ENCODE assay signal across 1 cellular context in genomic region chr2:70142590-70143313, GRCh38.
TF ChIP-seq lines count a peak whose summit lies in the region.

No MANE protein-coding gene starts in this region.

TF ChIP-seq in K562, 482 proteins besides CTCF, POLR2A, EP300 and RAD21 (continued from another document and continues in another):
- TF ChIP-seq BRCA1 (IDR thresholded peaks at IDR 0.05), result no peak
- no peak for TF ChIP-seq BRCA1 (CRISPR knock-in tag; IDR thresholded peaks at IDR 0.05)
- peak; percentile 98 for TF ChIP-seq E2F8 (IDR thresholded peaks at IDR 0.05; ENCODE audit: low read depth, partially characterized antibody)
- TF ChIP-seq NRF1 (conservative IDR thresholded peaks at IDR 0.05 in 1 of 2, IDR thresholded peaks at IDR 0.05 in 1 of 2), result peak; percentile 96 to 97
- TF ChIP-seq, protein P1, sequence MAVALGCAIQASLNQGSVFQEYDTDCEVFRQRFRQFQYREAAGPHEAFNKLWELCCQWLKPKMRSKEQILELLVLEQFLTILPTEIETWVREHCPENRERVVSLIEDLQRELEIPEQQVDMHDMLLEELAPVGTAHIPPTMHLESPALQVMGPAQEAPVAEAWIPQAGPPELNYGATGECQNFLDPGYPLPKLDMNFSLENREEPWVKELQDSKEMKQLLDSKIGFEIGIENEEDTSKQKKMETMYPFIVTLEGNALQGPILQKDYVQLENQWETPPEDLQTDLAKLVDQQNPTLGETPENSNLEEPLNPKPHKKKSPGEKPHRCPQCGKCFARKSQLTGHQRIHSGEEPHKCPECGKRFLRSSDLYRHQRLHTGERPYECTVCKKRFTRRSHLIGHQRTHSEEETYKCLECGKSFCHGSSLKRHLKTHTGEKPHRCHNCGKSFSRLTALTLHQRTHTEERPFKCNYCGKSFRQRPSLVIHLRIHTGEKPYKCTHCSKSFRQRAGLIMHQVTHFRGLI (CRISPR knock-in tag; IDR thresholded peaks at IDR 0.05), result no peak; the same call in 1 of the 2 replicates
- TF ChIP-seq NFE2L1 (tag; IDR thresholded peaks at IDR 0.05; ENCODE audit: borderline replicate concordance, low read depth), result no peak
- no peak for TF ChIP-seq ZNF146 (CRISPR knock-in tag; IDR thresholded peaks at IDR 0.05; ENCODE audit: unreplicated experiment)
- TF ChIP-seq CBFA2T3 (IDR thresholded peaks at IDR 0.05), result peak; percentile 47
- peak; percentile 59 for TF ChIP-seq DACH1 (IDR thresholded peaks at IDR 0.05; ENCODE audit: partially characterized antibody)
- TF ChIP-seq ZNF174 (CRISPR knock-in tag; IDR thresholded peaks at IDR 0.05), result peak; percentile 72; the same call in 1 of the 2 replicates
- no peak for TF ChIP-seq NCOA2 (IDR thresholded peaks at IDR 0.05; ENCODE audit: partially characterized antibody in 2 of 2)
- TF ChIP-seq CTBP1 (IDR thresholded peaks at IDR 0.05; ENCODE audit: borderline replicate concordance), result peak; percentile 91; the same call in 1 of the 2 replicates
- no peak for TF ChIP-seq PHTF2 (CRISPR knock-in tag; IDR thresholded peaks at IDR 0.05)
- TF ChIP-seq ZNF280B (CRISPR knock-in tag; IDR thresholded peaks at IDR 0.05), result no peak
- TF ChIP-seq MBD2 (IDR thresholded peaks at IDR 0.05; ENCODE audit: borderline replicate concordance, low read depth), result peak; percentile 71; the same call in 1 of the 2 replicates
- no peak for TF ChIP-seq ZNF232 (CRISPR knock-in tag; IDR thresholded peaks at IDR 0.05)
- TF ChIP-seq NR2F6 (CRISPR knock-in tag; IDR thresholded peaks at IDR 0.05), result no peak
- no peak for TF ChIP-seq HNRNPUL1 (IDR thresholded peaks at IDR 0.05; ENCODE audit: low read length)
- TF ChIP-seq ZNF668 (CRISPR knock-in tag; IDR thresholded peaks at IDR 0.05), result no peak
- TF ChIP-seq, protein P2, sequence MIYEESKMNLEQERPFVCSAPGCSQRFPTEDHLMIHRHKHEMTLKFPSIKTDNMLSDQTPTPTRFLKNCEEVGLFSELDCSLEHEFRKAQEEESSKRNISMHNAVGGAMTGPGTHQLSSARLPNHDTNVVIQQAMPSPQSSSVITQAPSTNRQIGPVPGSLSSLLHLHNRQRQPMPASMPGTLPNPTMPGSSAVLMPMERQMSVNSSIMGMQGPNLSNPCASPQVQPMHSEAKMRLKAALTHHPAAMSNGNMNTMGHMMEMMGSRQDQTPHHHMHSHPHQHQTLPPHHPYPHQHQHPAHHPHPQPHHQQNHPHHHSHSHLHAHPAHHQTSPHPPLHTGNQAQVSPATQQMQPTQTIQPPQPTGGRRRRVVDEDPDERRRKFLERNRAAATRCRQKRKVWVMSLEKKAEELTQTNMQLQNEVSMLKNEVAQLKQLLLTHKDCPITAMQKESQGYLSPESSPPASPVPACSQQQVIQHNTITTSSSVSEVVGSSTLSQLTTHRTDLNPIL (CRISPR knock-in tag; IDR thresholded peaks at IDR 0.05), result no peak
- TF ChIP-seq RB1 (IDR thresholded peaks at IDR 0.05; ENCODE audit: low read depth), result peak; percentile 100
- peak; percentile 16 for TF ChIP-seq RBM25 (IDR thresholded peaks at IDR 0.05; ENCODE audit: low read depth, low read length, severe bottlenecking)
- TF ChIP-seq NFYB (IDR thresholded peaks at IDR 0.05; ENCODE audit: extremely low read depth, insufficient read length), result no peak
- no peak for TF ChIP-seq ZNF77 (CRISPR knock-in tag; IDR thresholded peaks at IDR 0.05)
- TF ChIP-seq MTA3 (IDR thresholded peaks at IDR 0.05; ENCODE audit: borderline replicate concordance), result peak; percentile 81
- TF ChIP-seq CAMTA2 (CRISPR knock-in tag; conservative IDR thresholded peaks at IDR 0.05), result no peak
- no peak for TF ChIP-seq ZNF140 (CRISPR knock-in tag; IDR thresholded peaks at IDR 0.05)
- no peak for TF ChIP-seq FOXK1 (CRISPR knock-in tag; IDR thresholded peaks at IDR 0.05; ENCODE audit: borderline replicate concordance)
- 0 out of 2 replicates have a peak, but pooled peaks have one; percentile 61 for TF ChIP-seq NCOA1 (IDR thresholded peaks at IDR 0.05; ENCODE audit: low read depth)
- peak; percentile 100 for TF ChIP-seq CXXC5 (CRISPR knock-in tag; IDR thresholded peaks at IDR 0.05)
- TF ChIP-seq ZNF408 (CRISPR knock-in tag; IDR thresholded peaks at IDR 0.05; ENCODE audit: low read depth), result no peak
- no peak for TF ChIP-seq XRCC3 (IDR thresholded peaks at IDR 0.05)
- TF ChIP-seq, protein P3, sequence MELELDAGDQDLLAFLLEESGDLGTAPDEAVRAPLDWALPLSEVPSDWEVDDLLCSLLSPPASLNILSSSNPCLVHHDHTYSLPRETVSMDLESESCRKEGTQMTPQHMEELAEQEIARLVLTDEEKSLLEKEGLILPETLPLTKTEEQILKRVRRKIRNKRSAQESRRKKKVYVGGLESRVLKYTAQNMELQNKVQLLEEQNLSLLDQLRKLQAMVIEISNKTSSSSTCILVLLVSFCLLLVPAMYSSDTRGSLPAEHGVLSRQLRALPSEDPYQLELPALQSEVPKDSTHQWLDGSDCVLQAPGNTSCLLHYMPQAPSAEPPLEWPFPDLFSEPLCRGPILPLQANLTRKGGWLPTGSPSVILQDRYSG (tag; conservative IDR thresholded peaks at IDR 0.05; ENCODE audit: low read depth), result peak; percentile 93
- no peak for TF ChIP-seq BCL6 (CRISPR knock-in tag; IDR thresholded peaks at IDR 0.05)
- TF ChIP-seq SMARCE1 (IDR thresholded peaks at IDR 0.05), result no peak; the same call in 1 of the 2 replicates
- no peak for TF ChIP-seq SAFB2 (IDR thresholded peaks at IDR 0.05; ENCODE audit: borderline replicate concordance, low read depth, low read length, severe bottlenecking)
- no peak for TF ChIP-seq SMARCA5 (IDR thresholded peaks at IDR 0.05)
- TF ChIP-seq CREBBP (IDR thresholded peaks at IDR 0.05; ENCODE audit: low read depth, low read length), result no peak
- TF ChIP-seq ZNF384 (IDR thresholded peaks at IDR 0.05; ENCODE audit: low read depth, low read length), result peak; percentile 55; the same call in 1 of the 2 replicates
- no peak for TF ChIP-seq ZNF778 (CRISPR knock-in tag; IDR thresholded peaks at IDR 0.05)
- TF ChIP-seq ESRRB (CRISPR knock-in tag; IDR thresholded peaks at IDR 0.05; ENCODE audit: borderline replicate concordance), result peak; percentile 70; the same call in 1 of the 2 replicates
- TF ChIP-seq ZNF316 (IDR thresholded peaks at IDR 0.05), result no peak
- no peak for TF ChIP-seq PTTG1 (tag; IDR thresholded peaks at IDR 0.05; ENCODE audit: low read depth)
- TF ChIP-seq GTF2F1 (IDR thresholded peaks at IDR 0.05; ENCODE audit: low read depth, low read length), result peak; percentile 83; the same call in 1 of the 2 replicates
- no peak for TF ChIP-seq PYGO2 (tag; IDR thresholded peaks at IDR 0.05)
- TF ChIP-seq TFAP4 (CRISPR knock-in tag; IDR thresholded peaks at IDR 0.05; ENCODE audit: borderline replicate concordance), result peak; percentile 94
- TF ChIP-seq HMG20B (CRISPR knock-in tag; IDR thresholded peaks at IDR 0.05), result 0 out of 2 replicates have a peak, but pooled peaks have one; percentile 38
- TF ChIP-seq YY1 (IDR thresholded peaks at IDR 0.05; ENCODE audit: borderline replicate concordance in 1 of 3, control insufficient read depth in 1 of 3, extremely low read depth in 1 of 3, insufficient read depth in 3 of 3, insufficient read length in 1 of 3, insufficient replicate concordance in 2 of 3, low read depth in 1 of 3, low read length in 2 of 3), result peak in 1 of 3 experiments; percentile 65
- TF ChIP-seq STAT6 (CRISPR knock-in tag; IDR thresholded peaks at IDR 0.05), result peak; percentile 79; the same call in 1 of the 2 replicates
- no peak for TF ChIP-seq NELFE (IDR thresholded peaks at IDR 0.05; ENCODE audit: insufficient read depth, insufficient read length)
- TF ChIP-seq ZNF586 (CRISPR knock-in tag; conservative IDR thresholded peaks at IDR 0.05), result no peak
- TF ChIP-seq NCOR1 (IDR thresholded peaks at IDR 0.05), result peak; percentile 76
- no peak for TF ChIP-seq ETV6 (IDR thresholded peaks at IDR 0.05; ENCODE audit: borderline replicate concordance in 1 of 2, low read depth in 2 of 2, low read length in 1 of 2)
- TF ChIP-seq ETV6 (CRISPR knock-in tag; IDR thresholded peaks at IDR 0.05; ENCODE audit: borderline replicate concordance), result no peak
- TF ChIP-seq MNT (conservative IDR thresholded peaks at IDR 0.05), result peak; percentile 95 to 97
- no peak for TF ChIP-seq DIDO1 (tag; IDR thresholded peaks at IDR 0.05; ENCODE audit: low read depth)
- TF ChIP-seq NFE2 (IDR thresholded peaks at IDR 0.05; ENCODE audit: low read depth), result peak; percentile 40; the same call in 1 of the 2 replicates
- TF ChIP-seq ZFP30 (CRISPR knock-in tag; IDR thresholded peaks at IDR 0.05; ENCODE audit: borderline replicate concordance), result no peak
- TF ChIP-seq ZZZ3 (IDR thresholded peaks at IDR 0.05), result no peak
- peak; percentile 77 to 78; a peak in 3 of 4 replicates for TF ChIP-seq TEAD1 (CRISPR knock-in tag; IDR thresholded peaks at IDR 0.05)
- no peak for TF ChIP-seq KLF10 (CRISPR knock-in tag; IDR thresholded peaks at IDR 0.05)
- peak; percentile 92 for TF ChIP-seq KLF13 (tag; IDR thresholded peaks at IDR 0.05; ENCODE audit: borderline replicate concordance, low read depth)
- TF ChIP-seq SAP30 (IDR thresholded peaks at IDR 0.05; ENCODE audit: borderline replicate concordance, insufficient read depth, low read depth, low read length, poor library complexity, severe bottlenecking), result no peak
- TF ChIP-seq GTF2E2 (tag; IDR thresholded peaks at IDR 0.05), result peak; percentile 97
- no peak for TF ChIP-seq TAL1 (IDR thresholded peaks at IDR 0.05)
- 0 out of 2 replicates have a peak, but pooled peaks have one; percentile 23 for TF ChIP-seq SMARCC2 (IDR thresholded peaks at IDR 0.05; ENCODE audit: low read depth)
- TF ChIP-seq HIVEP1 (CRISPR knock-in tag; IDR thresholded peaks at IDR 0.05), result peak; percentile 93
- peak; percentile 21 for TF ChIP-seq U2AF1 (optimal IDR thresholded peaks at IDR 0.05; ENCODE audit: low read depth, low read length)
- no peak for TF ChIP-seq GABPB2 (CRISPR knock-in tag; conservative IDR thresholded peaks at IDR 0.05)
- TF ChIP-seq ZNF311 (CRISPR knock-in tag; IDR thresholded peaks at IDR 0.05), result no peak
